In the genomic region with DNA sequence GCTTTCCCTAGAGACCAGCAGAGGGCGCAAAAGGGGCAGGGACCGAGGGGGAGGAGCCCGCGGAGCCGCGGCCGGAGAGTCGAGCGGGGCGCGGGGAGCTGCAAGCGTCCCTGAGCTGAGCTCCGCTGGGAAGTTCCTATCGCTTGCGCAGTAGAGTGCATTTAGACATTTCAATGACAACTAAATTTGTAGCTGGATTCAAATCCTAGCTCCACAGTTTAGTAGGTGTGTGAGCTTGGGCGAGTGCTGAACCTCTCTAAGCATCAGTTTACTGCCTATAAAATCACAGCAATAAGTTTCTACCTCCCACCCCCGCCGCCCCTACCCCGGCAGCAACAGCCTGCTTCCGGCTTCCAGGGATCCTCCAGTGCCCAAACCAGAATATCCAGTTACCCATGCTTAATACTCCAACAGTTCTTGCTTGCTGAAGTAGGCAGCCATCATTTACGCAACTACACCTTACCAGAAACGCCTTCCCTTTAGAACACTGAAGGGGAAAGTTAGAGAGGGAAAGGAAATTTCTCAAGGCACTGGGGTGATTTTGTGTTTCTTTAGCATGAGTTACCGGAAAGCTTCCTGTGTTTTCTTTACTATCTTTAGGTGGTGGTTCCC, we compare ENCODE assay signal across 1 cellular context.
A peak's percentile ranks its signal among the peaks of the same experiment; 100 is the strongest.
TF ChIP-seq lines count a peak whose summit lies in the region.

No MANE protein-coding gene starts in this region.

TF ChIP-seq in HepG2, 621 proteins besides CTCF, POLR2A, EP300 and RAD21 (continued from another document and continues in another):
- TF ChIP-seq, protein P1, sequence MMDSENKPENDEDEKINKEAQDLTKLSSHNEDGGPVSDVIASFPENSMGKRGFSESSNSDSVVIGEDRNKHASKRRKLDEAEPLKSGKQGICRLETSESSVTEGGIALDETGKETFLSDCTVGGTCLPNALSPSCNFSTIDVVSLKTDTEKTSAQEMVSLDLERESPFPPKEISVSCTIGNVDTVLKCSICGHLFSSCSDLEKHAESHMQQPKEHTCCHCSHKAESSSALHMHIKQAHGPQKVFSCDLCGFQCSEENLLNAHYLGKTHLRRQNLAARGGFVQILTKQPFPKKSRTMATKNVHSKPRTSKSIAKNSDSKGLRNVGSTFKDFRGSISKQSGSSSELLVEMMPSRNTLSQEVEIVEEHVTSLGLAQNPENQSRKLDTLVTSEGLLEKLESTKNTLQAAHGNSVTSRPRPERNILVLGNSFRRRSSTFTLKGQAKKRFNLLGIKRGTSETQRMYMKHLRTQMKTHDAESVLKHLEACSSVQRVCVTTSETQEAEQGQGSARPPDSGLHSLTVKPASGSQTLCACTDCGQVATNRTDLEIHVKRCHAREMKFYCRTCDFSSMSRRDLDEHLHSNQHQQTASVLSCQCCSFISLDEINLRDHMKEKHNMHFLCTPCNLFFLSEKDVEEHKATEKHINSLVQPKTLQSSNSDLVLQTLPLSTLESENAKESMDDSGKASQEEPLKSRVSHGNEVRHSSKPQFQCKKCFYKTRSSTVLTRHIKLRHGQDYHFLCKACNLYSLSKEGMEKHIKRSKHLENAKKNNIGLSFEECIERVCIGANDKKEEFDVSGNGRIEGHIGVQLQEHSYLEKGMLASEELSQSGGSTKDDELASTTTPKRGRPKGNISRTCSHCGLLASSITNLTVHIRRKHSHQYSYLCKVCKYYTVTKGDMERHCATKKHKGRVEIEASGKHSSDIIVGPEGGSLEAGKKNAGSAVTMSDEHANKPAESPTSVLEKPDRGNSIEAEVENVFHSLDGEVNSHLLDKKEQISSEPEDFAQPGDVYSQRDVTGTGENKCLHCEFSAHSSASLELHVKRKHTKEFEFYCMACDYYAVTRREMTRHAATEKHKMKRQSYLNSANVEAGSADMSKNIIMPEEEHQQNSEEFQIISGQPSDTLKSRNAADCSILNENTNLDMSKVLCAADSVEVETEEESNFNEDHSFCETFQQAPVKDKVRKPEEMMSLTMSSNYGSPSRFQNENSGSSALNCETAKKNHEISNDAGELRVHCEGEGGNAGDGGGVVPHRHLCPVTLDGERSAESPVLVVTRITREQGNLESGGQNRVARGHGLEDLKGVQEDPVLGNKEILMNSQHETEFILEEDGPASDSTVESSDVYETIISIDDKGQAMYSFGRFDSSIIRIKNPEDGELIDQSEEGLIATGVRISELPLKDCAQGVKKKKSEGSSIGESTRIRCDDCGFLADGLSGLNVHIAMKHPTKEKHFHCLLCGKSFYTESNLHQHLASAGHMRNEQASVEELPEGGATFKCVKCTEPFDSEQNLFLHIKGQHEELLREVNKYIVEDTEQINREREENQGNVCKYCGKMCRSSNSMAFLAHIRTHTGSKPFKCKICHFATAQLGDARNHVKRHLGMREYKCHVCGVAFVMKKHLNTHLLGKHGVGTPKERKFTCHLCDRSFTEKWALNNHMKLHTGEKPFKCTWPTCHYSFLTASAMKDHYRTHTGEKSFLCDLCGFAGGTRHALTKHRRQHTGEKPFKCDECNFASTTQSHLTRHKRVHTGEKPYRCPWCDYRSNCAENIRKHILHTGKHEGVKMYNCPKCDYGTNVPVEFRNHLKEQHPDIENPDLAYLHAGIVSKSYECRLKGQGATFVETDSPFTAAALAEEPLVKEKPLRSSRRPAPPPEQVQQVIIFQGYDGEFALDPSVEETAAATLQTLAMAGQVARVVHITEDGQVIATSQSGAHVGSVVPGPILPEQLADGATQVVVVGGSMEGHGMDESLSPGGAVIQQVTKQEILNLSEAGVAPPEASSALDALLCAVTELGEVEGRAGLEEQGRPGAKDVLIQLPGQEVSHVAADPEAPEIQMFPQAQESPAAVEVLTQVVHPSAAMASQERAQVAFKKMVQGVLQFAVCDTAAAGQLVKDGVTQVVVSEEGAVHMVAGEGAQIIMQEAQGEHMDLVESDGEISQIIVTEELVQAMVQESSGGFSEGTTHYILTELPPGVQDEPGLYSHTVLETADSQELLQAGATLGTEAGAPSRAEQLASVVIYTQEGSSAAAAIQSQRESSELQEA (CRISPR knock-in tag; IDR thresholded peaks at IDR 0.05; ENCODE audit: not compliant biosample characterization), result no peak
- TF ChIP-seq ZNF746 (CRISPR knock-in tag; IDR thresholded peaks at IDR 0.05) (no peak), ZNF350 (CRISPR knock-in tag; IDR thresholded peaks at IDR 0.05; ENCODE audit: borderline replicate concordance, low read depth) (no peak), RORA (CRISPR knock-in tag; IDR thresholded peaks at IDR 0.05) (no peak), ZNF614 (CRISPR knock-in tag; IDR thresholded peaks at IDR 0.05; ENCODE audit: borderline replicate concordance) (no peak), RXRB (CRISPR knock-in tag; IDR thresholded peaks at IDR 0.05; ENCODE audit: borderline replicate concordance) (0 out of 2 replicates have a peak, but pooled peaks have one; percentile 11), GATA4 (IDR thresholded peaks at IDR 0.05; ENCODE audit: borderline replicate concordance, low read depth) (no peak), SYNCRIP (IDR thresholded peaks at IDR 0.05; ENCODE audit: insufficient read depth, low read depth, low read length) (no peak), ZFP36 (IDR thresholded peaks at IDR 0.05; ENCODE audit: borderline replicate concordance, low read depth, low read length, partially characterized antibody) (no peak), FIP1L1 (IDR thresholded peaks at IDR 0.05; ENCODE audit: borderline replicate concordance, insufficient read depth, low read depth, low read length) (no peak), MED1 (CRISPR knock-in tag; IDR thresholded peaks at IDR 0.05) (no peak), ISL2 (CRISPR knock-in tag; IDR thresholded peaks at IDR 0.05) (no peak), IRF2 (CRISPR knock-in tag; IDR thresholded peaks at IDR 0.05) (0 out of 2 replicates have a peak, but pooled peaks have one; percentile 19), MAF1 (CRISPR knock-in tag; IDR thresholded peaks at IDR 0.05; ENCODE audit: borderline replicate concordance) (no peak), RBFOX2 (IDR thresholded peaks at IDR 0.05; ENCODE audit: low read depth, low read length) (no peak), ZNF121 (CRISPR knock-in tag; IDR thresholded peaks at IDR 0.05) (no peak), GTF3A (CRISPR knock-in tag; conservative IDR thresholded peaks at IDR 0.05) (no peak), ADNP (CRISPR knock-in tag; IDR thresholded peaks at IDR 0.05) (no peak), ZNF816 (CRISPR knock-in tag; IDR thresholded peaks at IDR 0.05; ENCODE audit: borderline replicate concordance) (no peak), CBX1 (IDR thresholded peaks at IDR 0.05; ENCODE audit: low read depth) (no peak), TCF7L2 (IDR thresholded peaks at IDR 0.05; ENCODE audit: low read depth, low read length) (no peak)
- TF ChIP-seq, protein P2, sequence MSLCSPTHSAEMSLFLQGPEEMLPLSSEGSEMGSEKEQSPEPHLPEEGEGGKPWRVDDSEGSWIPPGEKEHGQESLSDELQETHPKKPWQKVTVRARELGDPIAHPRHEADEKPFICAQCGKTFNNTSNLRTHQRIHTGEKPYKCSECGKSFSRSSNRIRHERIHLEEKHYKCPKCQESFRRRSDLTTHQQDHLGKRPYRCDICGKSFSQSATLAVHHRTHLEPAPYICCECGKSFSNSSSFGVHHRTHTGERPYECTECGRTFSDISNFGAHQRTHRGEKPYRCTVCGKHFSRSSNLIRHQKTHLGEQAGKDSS (CRISPR knock-in tag; IDR thresholded peaks at IDR 0.05; ENCODE audit: borderline replicate concordance, low read depth), result peak; percentile 46; the same call in 1 of the 2 replicates
- TF ChIP-seq, protein P3, sequence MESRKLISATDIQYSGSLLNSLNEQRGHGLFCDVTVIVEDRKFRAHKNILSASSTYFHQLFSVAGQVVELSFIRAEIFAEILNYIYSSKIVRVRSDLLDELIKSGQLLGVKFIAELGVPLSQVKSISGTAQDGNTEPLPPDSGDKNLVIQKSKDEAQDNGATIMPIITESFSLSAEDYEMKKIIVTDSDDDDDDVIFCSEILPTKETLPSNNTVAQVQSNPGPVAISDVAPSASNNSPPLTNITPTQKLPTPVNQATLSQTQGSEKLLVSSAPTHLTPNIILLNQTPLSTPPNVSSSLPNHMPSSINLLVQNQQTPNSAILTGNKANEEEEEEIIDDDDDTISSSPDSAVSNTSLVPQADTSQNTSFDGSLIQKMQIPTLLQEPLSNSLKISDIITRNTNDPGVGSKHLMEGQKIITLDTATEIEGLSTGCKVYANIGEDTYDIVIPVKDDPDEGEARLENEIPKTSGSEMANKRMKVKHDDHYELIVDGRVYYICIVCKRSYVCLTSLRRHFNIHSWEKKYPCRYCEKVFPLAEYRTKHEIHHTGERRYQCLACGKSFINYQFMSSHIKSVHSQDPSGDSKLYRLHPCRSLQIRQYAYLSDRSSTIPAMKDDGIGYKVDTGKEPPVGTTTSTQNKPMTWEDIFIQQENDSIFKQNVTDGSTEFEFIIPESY (CRISPR knock-in tag; IDR thresholded peaks at IDR 0.05), result no peak
- TF ChIP-seq, protein P4, sequence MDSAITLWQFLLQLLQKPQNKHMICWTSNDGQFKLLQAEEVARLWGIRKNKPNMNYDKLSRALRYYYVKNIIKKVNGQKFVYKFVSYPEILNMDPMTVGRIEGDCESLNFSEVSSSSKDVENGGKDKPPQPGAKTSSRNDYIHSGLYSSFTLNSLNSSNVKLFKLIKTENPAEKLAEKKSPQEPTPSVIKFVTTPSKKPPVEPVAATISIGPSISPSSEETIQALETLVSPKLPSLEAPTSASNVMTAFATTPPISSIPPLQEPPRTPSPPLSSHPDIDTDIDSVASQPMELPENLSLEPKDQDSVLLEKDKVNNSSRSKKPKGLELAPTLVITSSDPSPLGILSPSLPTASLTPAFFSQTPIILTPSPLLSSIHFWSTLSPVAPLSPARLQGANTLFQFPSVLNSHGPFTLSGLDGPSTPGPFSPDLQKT (CRISPR knock-in tag; IDR thresholded peaks at IDR 0.05; ENCODE audit: borderline replicate concordance), result no peak
- TF ChIP-seq, protein P5, sequence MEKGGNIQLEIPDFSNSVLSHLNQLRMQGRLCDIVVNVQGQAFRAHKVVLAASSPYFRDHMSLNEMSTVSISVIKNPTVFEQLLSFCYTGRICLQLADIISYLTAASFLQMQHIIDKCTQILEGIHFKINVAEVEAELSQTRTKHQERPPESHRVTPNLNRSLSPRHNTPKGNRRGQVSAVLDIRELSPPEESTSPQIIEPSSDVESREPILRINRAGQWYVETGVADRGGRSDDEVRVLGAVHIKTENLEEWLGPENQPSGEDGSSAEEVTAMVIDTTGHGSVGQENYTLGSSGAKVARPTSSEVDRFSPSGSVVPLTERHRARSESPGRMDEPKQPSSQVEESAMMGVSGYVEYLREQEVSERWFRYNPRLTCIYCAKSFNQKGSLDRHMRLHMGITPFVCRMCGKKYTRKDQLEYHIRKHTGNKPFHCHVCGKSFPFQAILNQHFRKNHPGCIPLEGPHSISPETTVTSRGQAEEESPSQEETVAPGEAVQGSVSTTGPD (CRISPR knock-in tag; IDR thresholded peaks at IDR 0.05), result no peak
- TF ChIP-seq, protein P6, sequence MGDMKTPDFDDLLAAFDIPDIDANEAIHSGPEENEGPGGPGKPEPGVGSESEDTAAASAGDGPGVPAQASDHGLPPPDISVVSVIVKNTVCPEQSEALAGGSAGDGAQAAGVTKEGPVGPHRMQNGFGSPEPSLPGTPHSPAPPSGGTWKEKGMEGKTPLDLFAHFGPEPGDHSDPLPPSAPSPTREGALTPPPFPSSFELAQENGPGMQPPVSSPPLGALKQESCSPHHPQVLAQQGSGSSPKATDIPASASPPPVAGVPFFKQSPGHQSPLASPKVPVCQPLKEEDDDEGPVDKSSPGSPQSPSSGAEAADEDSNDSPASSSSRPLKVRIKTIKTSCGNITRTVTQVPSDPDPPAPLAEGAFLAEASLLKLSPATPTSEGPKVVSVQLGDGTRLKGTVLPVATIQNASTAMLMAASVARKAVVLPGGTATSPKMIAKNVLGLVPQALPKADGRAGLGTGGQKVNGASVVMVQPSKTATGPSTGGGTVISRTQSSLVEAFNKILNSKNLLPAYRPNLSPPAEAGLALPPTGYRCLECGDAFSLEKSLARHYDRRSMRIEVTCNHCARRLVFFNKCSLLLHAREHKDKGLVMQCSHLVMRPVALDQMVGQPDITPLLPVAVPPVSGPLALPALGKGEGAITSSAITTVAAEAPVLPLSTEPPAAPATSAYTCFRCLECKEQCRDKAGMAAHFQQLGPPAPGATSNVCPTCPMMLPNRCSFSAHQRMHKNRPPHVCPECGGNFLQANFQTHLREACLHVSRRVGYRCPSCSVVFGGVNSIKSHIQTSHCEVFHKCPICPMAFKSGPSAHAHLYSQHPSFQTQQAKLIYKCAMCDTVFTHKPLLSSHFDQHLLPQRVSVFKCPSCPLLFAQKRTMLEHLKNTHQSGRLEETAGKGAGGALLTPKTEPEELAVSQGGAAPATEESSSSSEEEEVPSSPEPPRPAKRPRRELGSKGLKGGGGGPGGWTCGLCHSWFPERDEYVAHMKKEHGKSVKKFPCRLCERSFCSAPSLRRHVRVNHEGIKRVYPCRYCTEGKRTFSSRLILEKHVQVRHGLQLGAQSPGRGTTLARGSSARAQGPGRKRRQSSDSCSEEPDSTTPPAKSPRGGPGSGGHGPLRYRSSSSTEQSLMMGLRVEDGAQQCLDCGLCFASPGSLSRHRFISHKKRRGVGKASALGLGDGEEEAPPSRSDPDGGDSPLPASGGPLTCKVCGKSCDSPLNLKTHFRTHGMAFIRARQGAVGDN (CRISPR knock-in tag; IDR thresholded peaks at IDR 0.05), result peak; percentile 35; the same call in 1 of the 2 replicates
- TF ChIP-seq, protein P7, sequence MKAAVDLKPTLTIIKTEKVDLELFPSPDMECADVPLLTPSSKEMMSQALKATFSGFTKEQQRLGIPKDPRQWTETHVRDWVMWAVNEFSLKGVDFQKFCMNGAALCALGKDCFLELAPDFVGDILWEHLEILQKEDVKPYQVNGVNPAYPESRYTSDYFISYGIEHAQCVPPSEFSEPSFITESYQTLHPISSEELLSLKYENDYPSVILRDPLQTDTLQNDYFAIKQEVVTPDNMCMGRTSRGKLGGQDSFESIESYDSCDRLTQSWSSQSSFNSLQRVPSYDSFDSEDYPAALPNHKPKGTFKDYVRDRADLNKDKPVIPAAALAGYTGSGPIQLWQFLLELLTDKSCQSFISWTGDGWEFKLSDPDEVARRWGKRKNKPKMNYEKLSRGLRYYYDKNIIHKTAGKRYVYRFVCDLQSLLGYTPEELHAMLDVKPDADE (CRISPR knock-in tag; IDR thresholded peaks at IDR 0.05), result no peak
